In genomic region chr4:145181091-145181501, GRCh38 we compare ENCODE assay signal across 8 cellular contexts. TPM values are rescaled to one million over a fixed set of nuclear protein-coding genes. Genes with fewer than 3 reads are reported as not detected.
DNase-seq lines count a peak whose midpoint lies in the region; ATAC-seq and TF ChIP-seq lines count a peak whose summit lies in the region.

No MANE protein-coding gene starts in this region.

- H3K4me1 ChIP-seq in mucosa of stomach (ENCODE audit: control insufficient read depth, insufficient read depth, low read length) = peaks cover 18% of the 10 kb centered on the region

- ATAC-seq in HG02938 (IDR thresholded peaks at IDR 0.05; ENCODE audit: unreplicated experiment) = peak; percentile 2

- peak overlapping the region; percentile 76 for H3K27ac Mint-ChIP-seq in MCF 10A (ENCODE audit: low read depth, unreplicated experiment)

- H3K36me3 Mint-ChIP-seq in MCF 10A (ENCODE audit: insufficient read depth, unreplicated experiment) = no peaks in the 10 kb centered on the region

- H3K27me3 Mint-ChIP-seq in MCF 10A (ENCODE audit: insufficient read depth, unreplicated experiment) = no peaks in the 10 kb centered on the region

- peak overlapping the region; percentile 88 for H3K9ac ChIP-seq in mucosa of stomach (ENCODE audit: low read length)

- no peaks in the 10 kb centered on the region for H3K9me3 ChIP-seq in mucosa of stomach (ENCODE audit: control insufficient read depth, low read length)

- TF ChIP-seq CTCF in AG04449 (IDR thresholded peaks at IDR 0.05; ENCODE audit: insufficient read depth, low read length, missing control alignments) (no peak), MCF 10A (IDR thresholded peaks at IDR 0.05; ENCODE audit: unreplicated experiment) (no peak)

- intact Hi-C loops in MCF 10A (cut with micrococcal nuclease) (no loop called here), posterior cingulate gyrus (cut with DNase I) (loop anchor here (2.0 to 5.0 kb wide), 2 partner anchors 301 to 438 kb away; partner anchors contain the start of genes MMAA and SMAD1)

- DNase-seq in AG04449 (ENCODE audit: low read depth, low spot score) (no peak), MCF 10A (ENCODE audit: unreplicated experiment) (no peak), NCI-H1048 (lab: John Stamatoyannopoulos, UW) (no peak), glomerular visceral epithelial cell (ENCODE audit: extremely low spot score) (no peak), posterior cingulate gyrus (no peak)
- no peak for DNase-seq in stimulated activated CD4-positive, alpha-beta T cell treated with anti-CD3 and anti-CD28 coated beads, Interleukin-15, amount 100 ng/mL, for 24 hours

- no peaks in the 10 kb centered on the region for H3K27me3 ChIP-seq in mucosa of stomach (ENCODE audit: control insufficient read depth, insufficient read depth, low read length)

- BruUV-seq in MCF 10A (replicated peaks; lab: Mats Ljungman, UMichigan) = TSS peak; percentile 60

- H3K4me3 ChIP-seq in AG04449 (ENCODE audit: low read depth, low read length) (peak overlapping the region; percentile 77), mucosa of stomach (ENCODE audit: low read length) (peak overlapping the region; percentile 75)

- peak overlapping the region; percentile 73 for H3K4me3 Mint-ChIP-seq in MCF 10A (ENCODE audit: unreplicated experiment)

- H3K4me1 Mint-ChIP-seq in MCF 10A (ENCODE audit: insufficient read depth, unreplicated experiment) = peaks cover 9% of the 10 kb centered on the region

- no peaks in the 10 kb centered on the region for H3K9me3 Mint-ChIP-seq in MCF 10A (ENCODE audit: unreplicated experiment)

- CTCF ChIA-PET in AG04449 (lab: Yijun Ruan, JAX) = interaction anchor here (1.1 to 1.5 kb wide), 3 partner anchors 18 to 436 kb away, joined by 3 to 5 read pairs (median 4); no protein-coding TSS in a partner anchor
- CTCF ChIA-PET in MCF 10A (lab: Yijun Ruan, JAX) = interaction anchor here (0.5 to 1.1 kb wide), 5 partner anchors 12 to 431 kb away, joined by 3 to 5 read pairs (median 4); no protein-coding TSS in a partner anchor

- POLR2A ChIA-PET in AG04449 (lab: Yijun Ruan, JAX) = no interaction called here
- POLR2A ChIA-PET in MCF 10A (lab: Yijun Ruan, JAX) = interaction anchor here (0.6 to 5.9 kb wide), 18 partner anchors 9 to 701 kb away, joined by 3 to 63 read pairs (median 4); partner anchors contain the start of genes ABCE1, ANAPC10 and MMAA

- H3K36me3 ChIP-seq in mucosa of stomach (ENCODE audit: control insufficient read depth, insufficient read depth, low read length) = no peaks in the 10 kb centered on the region

RNA-seq across cellular contexts. Expression of gene OTUD4, which starts 0.7 kb away (rescaled TPM):
- total RNA-seq in MCF 10A (2022) = 66.2 and 68.0 TPM in 2 replicates
